Comparison of ENCODE assay signal across 15 cellular contexts in genomic region chr6:3061501-3061941, GRCh38. TPM values are rescaled to one million over a fixed set of nuclear protein-coding genes. Genes with fewer than 3 reads are reported as not detected.
DNase-seq lines count a peak whose midpoint lies in the region; ATAC-seq and TF ChIP-seq lines count a peak whose summit lies in the region.
"Had no signal": no experiment of that assay in that cellular context is flagged by ENCODE, and none has a peak within 500 bp of the region (broad histone marks: within the 10 kb centered on the region; RNA-seq: fewer than 3 reads in every experiment).

No MANE protein-coding gene starts in this region.

- no peak overlapping the region for H3K4me3 Mint-ChIP-seq in stimulated activated effector memory CD8-positive, alpha-beta T cell treated with anti-CD3 and anti-CD28 coated beads, Interleukin-12 subunit alpha, Interleukin-12 subunit beta, amount 100 ng/mL, for 72 hours
- H3K4me3 Mint-ChIP-seq: activated B cell treated with CpG ODN at 0.5 μM for 24 hours had no signal

- H3K9me3 ChIP-seq in OCI-LY7 (ENCODE audit: low read length): no peaks in the 10 kb centered on the region

- peaks cover 8% of the 10 kb centered on the region for H3K4me1 Mint-ChIP-seq in stimulated activated effector memory CD8-positive, alpha-beta T cell treated with anti-CD3 and anti-CD28 coated beads, Interleukin-12 subunit alpha, Interleukin-12 subunit beta, amount 100 ng/mL, for 72 hours

- H3K4me3 ChIP-seq in OCI-LY7 (ENCODE audit: low read depth, low read length, poor library complexity, severe bottlenecking): peak overlapping the region; percentile 1
- no peak overlapping the region for H3K4me3 ChIP-seq in choroid plexus epithelial cell (ENCODE audit: low read depth, low read length)

- BruUV-seq in OCI-LY7 (replicated peaks; lab: Mats Ljungman, UMichigan): no TSS peak

- POLR2A ChIA-PET in OCI-LY7 (lab: Charles Lee): interaction anchor here (0.6 to 1.9 kb wide), 10 partner anchors 9 to 1473 kb away, joined by 3 to 11 read pairs (median 3); no protein-coding TSS in a partner anchor

- intact Hi-C loops in OCI-LY7 (cut with micrococcal nuclease; ENCODE audit: unreplicated experiment) (no loop called here), posterior cingulate gyrus (cut with DNase I) (no loop called here)

- H3K79me2 ChIP-seq in OCI-LY7 (ENCODE audit: insufficient read depth, low read depth, low read length): no peaks in the 10 kb centered on the region

- ATAC-seq in stimulated activated effector memory CD8-positive, alpha-beta T cell treated with anti-CD3 and anti-CD28 coated beads, Interleukin-12 subunit alpha, Interleukin-12 subunit beta, amount 100 ng/mL, for 72 hours: peak; percentile 1
- ATAC-seq: left ventricle myocardium superior had no signal

- peaks cover 12% of the 10 kb centered on the region for H3K36me3 Mint-ChIP-seq in stimulated activated effector memory CD8-positive, alpha-beta T cell treated with anti-CD3 and anti-CD28 coated beads, Interleukin-12 subunit alpha, Interleukin-12 subunit beta, amount 100 ng/mL, for 72 hours

- H3K4me2 ChIP-seq in OCI-LY7 (ENCODE audit: low read length): peak overlapping the region; percentile 56

- TF ChIP-seq CTCF in OCI-LY7 (conservative IDR thresholded peaks at IDR 0.05; ENCODE audit: low read length) (no peak), choroid plexus epithelial cell (conservative IDR thresholded peaks at IDR 0.05; ENCODE audit: low read depth, low read length) (peak; percentile 44)

- DNase-seq in stimulated activated CD4-positive, alpha-beta T cell treated with anti-CD3 and anti-CD28 coated beads, Interleukin-15, amount 100 ng/mL, for 24 hours: peak; percentile 29
- no peak for DNase-seq in stimulated activated CD4-positive, alpha-beta T cell treated with anti-CD3 and anti-CD28 coated beads, Interleukin-12 subunit alpha, Interleukin-12 subunit beta, amount 100 ng/mL, for 4 hours
- DNase-seq in OCI-LY7 (ENCODE audit: low spot score): peak; percentile 17
- peak; percentile 88 for DNase-seq in choroid plexus epithelial cell (ENCODE audit: low read depth)
- DNase-seq in stimulated activated effector memory CD8-positive, alpha-beta T cell treated with anti-CD3 and anti-CD28 coated beads, Interleukin-12 subunit alpha, Interleukin-12 subunit beta, amount 100 ng/mL, for 72 hours (ENCODE audit: low spot score in 2 of 2): no peak
- DNase-seq in globus pallidus (ENCODE audit: low spot score): no peak
- DNase-seq in NCI-H510A (lab: John Stamatoyannopoulos, UW): no peak
- DNase-seq in posterior cingulate gyrus: no peak
- DNase-seq: activated B cell treated with CpG ODN at 0.5 μM for 24 hours; activated effector memory CD4-positive, alpha-beta T cell treated with anti-CD3 and anti-CD28 coated beads, Interleukin-2, amount 50 U/mL, for 16 hours; KG1; left ventricle myocardium superior; NCI-H2171 treated with DMSO at 0.1 percent for 48 hours; Right ventricle myocardium superior had no signal

- CTCF ChIA-PET in OCI-LY7 (lab: Charles Lee; ENCODE audit: unreplicated experiment): no interaction called here

- H2AFZ ChIP-seq in OCI-LY7 (ENCODE audit: low read length): peak overlapping the region; percentile 55; the same call in 1 of the 2 replicates

- H4K20me1 ChIP-seq in OCI-LY7 (ENCODE audit: insufficient read depth, low read length): no peaks in the 10 kb centered on the region

- H3K36me3 ChIP-seq in OCI-LY7 (ENCODE audit: insufficient read depth, low read length): no peaks in the 10 kb centered on the region

- no peak overlapping the region for H3K27ac Mint-ChIP-seq in stimulated activated effector memory CD8-positive, alpha-beta T cell treated with anti-CD3 and anti-CD28 coated beads, Interleukin-12 subunit alpha, Interleukin-12 subunit beta, amount 100 ng/mL, for 72 hours
- H3K27ac Mint-ChIP-seq: activated B cell treated with CpG ODN at 0.5 μM for 24 hours had no signal

- no peaks in the 10 kb centered on the region for H3K9me3 Mint-ChIP-seq in stimulated activated effector memory CD8-positive, alpha-beta T cell treated with anti-CD3 and anti-CD28 coated beads, Interleukin-12 subunit alpha, Interleukin-12 subunit beta, amount 100 ng/mL, for 72 hours
- H3K9me3 Mint-ChIP-seq: activated B cell treated with CpG ODN at 0.5 μM for 24 hours had no signal

- H3K27ac ChIP-seq in OCI-LY7 (ENCODE audit: low read depth, low read length, poor library complexity, severe bottlenecking): no peak overlapping the region
- H3K27ac ChIP-seq: C4-2B had no signal

- peaks cover 23% of the 10 kb centered on the region for H3K4me1 ChIP-seq in OCI-LY7 (ENCODE audit: insufficient read depth, low read length, poor library complexity, severe bottlenecking)

- H3K9me2 ChIP-seq in OCI-LY7 (ENCODE audit: insufficient read depth, low read length): no peaks in the 10 kb centered on the region

RNA-seq across cellular contexts. Expression of gene RIPK1, which starts 6.8 kb away (rescaled TPM):
- 6.1 and 7.5 TPM in 2 replicates for total RNA-seq in OCI-LY7 (2014; rRNA removed; shearing (Covaris generic))
- total RNA-seq in OCI-LY7 (2022): 8.3 and 8.4 TPM in 2 replicates

RNA-seq across cellular contexts. Expression of gene BPHL, which starts 57.0 kb away (rescaled TPM):
- total RNA-seq in OCI-LY7 (2014; rRNA removed; shearing (Covaris generic)): 9.7 and 12.3 TPM in 2 replicates
- 17.5 and 20.9 TPM in 2 replicates for total RNA-seq in OCI-LY7 (2022)

Comparison
In these comparisons a context has a peak if more than half of its experiments do, and no peak if none do; other contexts are left out.
1. DNase-seq: peak in stimulated activated CD4-positive, alpha-beta T cell treated with anti-CD3 and anti-CD28 coated beads, Interleukin-15, amount 100 ng/mL, for 24 hours (single experiment), OCI-LY7 (single experiment) and choroid plexus epithelial cell (single experiment); none in stimulated activated CD4-positive, alpha-beta T cell treated with anti-CD3 and anti-CD28 coated beads, Interleukin-12 subunit alpha, Interleukin-12 subunit beta, amount 100 ng/mL, for 4 hours (single experiment), stimulated activated effector memory CD8-positive, alpha-beta T cell treated with anti-CD3 and anti-CD28 coated beads, Interleukin-12 subunit alpha, Interleukin-12 subunit beta, amount 100 ng/mL, for 72 hours (0 of 2), globus pallidus (single experiment), NCI-H510A (single experiment) and posterior cingulate gyrus (0 of 10).